Comparison of ENCODE assay signal across 2 cellular contexts in genomic region chr17:58121925-58122324, GRCh38.
TF ChIP-seq lines count a peak whose summit lies in the region.

No MANE protein-coding gene starts in this region.

TF ChIP-seq in HEK293, 187 proteins besides CTCF, POLR2A, EP300 and RAD21:
- TF ChIP-seq ZNF654 (tag by site-specific recombination; IDR thresholded peaks at IDR 0.05; ENCODE audit: low read depth): peak; percentile 74
- TF ChIP-seq, protein P1, sequence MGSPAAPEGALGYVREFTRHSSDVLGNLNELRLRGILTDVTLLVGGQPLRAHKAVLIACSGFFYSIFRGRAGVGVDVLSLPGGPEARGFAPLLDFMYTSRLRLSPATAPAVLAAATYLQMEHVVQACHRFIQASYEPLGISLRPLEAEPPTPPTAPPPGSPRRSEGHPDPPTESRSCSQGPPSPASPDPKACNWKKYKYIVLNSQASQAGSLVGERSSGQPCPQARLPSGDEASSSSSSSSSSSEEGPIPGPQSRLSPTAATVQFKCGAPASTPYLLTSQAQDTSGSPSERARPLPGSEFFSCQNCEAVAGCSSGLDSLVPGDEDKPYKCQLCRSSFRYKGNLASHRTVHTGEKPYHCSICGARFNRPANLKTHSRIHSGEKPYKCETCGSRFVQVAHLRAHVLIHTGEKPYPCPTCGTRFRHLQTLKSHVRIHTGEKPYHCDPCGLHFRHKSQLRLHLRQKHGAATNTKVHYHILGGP (tag by site-specific recombination; IDR thresholded peaks at IDR 0.05): no peak
TF ChIP-seq in HEK293: peak in this region for 1.

TF ChIP-seq in H1, 55 proteins besides CTCF, POLR2A, EP300 and RAD21:
- TF ChIP-seq SP1 (IDR thresholded peaks at IDR 0.05; ENCODE audit: low read depth, low read length) (no peak), SIN3A (conservative IDR thresholded peaks at IDR 0.05 in 1 of 2, IDR thresholded peaks at IDR 0.05 in 1 of 2; ENCODE audit: low read depth in 1 of 2, low read length in 2 of 2) (peak; percentile 29 to 87; a peak in 1 of 4 replicates), YY1 (IDR thresholded peaks at IDR 0.05; ENCODE audit: low read depth, low read length) (peak; percentile 92)
